In the genomic region with DNA sequence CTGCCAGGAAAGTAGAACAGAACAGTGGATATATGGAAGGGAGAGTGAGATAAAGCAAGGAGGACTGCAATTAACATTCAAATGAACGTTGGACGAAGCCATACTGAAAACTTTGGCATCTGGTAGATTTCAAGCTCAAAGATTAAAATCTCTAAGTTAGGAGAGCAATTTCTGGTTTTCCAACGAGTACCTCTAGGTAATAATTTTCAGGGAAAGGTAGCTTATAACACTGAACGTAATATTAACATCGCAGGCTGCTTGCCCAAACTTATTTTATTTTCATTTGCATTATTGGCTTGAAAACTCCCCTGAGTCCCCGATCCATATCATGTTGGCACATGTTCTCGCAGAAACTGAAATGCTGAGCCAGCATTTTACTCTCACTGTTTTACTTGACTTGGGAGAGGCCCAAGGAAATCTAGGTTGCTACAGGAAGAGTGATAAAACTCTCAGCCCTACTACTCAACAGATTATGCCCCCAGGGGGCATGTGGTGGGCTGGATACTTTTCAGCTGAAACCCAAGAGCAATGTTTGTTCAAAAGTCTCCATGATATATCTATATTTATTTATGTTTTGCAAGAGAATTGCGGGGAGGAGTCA, we compare ENCODE assay signal across 2 cellular contexts.
TF ChIP-seq lines count a peak whose summit lies in the region.

No MANE protein-coding gene starts in this region.

TF ChIP-seq in HepG2, 621 proteins besides CTCF, POLR2A, EP300 and RAD21 (continued from another document):
- TF ChIP-seq MAFK (conservative IDR thresholded peaks at IDR 0.05 in 1 of 2, IDR thresholded peaks at IDR 0.05 in 1 of 2; ENCODE audit: low read length in 2 of 2): peak; percentile 96 to 99
- TF ChIP-seq MAFF (IDR thresholded peaks at IDR 0.05; ENCODE audit: low read depth, low read length): peak; percentile 97

TF ChIP-seq in K562, 482 proteins besides CTCF, POLR2A, EP300 and RAD21 (continued from another document):
- TF ChIP-seq, protein P1, sequence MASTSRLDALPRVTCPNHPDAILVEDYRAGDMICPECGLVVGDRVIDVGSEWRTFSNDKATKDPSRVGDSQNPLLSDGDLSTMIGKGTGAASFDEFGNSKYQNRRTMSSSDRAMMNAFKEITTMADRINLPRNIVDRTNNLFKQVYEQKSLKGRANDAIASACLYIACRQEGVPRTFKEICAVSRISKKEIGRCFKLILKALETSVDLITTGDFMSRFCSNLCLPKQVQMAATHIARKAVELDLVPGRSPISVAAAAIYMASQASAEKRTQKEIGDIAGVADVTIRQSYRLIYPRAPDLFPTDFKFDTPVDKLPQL (IDR thresholded peaks at IDR 0.05; ENCODE audit: extremely low read depth, insufficient read length): no peak
- no peak for TF ChIP-seq HSF4 (CRISPR knock-in tag; IDR thresholded peaks at IDR 0.05; ENCODE audit: borderline replicate concordance)
- peak; percentile 88 for TF ChIP-seq MAFF (IDR thresholded peaks at IDR 0.05; ENCODE audit: low read length)
- no peak for TF ChIP-seq ZNF445 (CRISPR knock-in tag; IDR thresholded peaks at IDR 0.05; ENCODE audit: low read depth)
- peak; percentile 78 for TF ChIP-seq ZNF316 (IDR thresholded peaks at IDR 0.05)
- TF ChIP-seq C11orf30 (IDR thresholded peaks at IDR 0.05; ENCODE audit: low read depth): peak; percentile 79
- TF ChIP-seq SAFB2 (IDR thresholded peaks at IDR 0.05; ENCODE audit: borderline replicate concordance, low read depth, low read length, severe bottlenecking): no peak
- no peak for TF ChIP-seq FOXM1 (IDR thresholded peaks at IDR 0.05; ENCODE audit: low read depth)
- TF ChIP-seq FOXM1 (CRISPR knock-in tag; IDR thresholded peaks at IDR 0.05; ENCODE audit: low read depth): no peak
- TF ChIP-seq MAFK (IDR thresholded peaks at IDR 0.05; ENCODE audit: low read length): peak; percentile 85
- TF ChIP-seq NR2C1 (IDR thresholded peaks at IDR 0.05): no peak
- no peak for TF ChIP-seq NR2C1 (tag; IDR thresholded peaks at IDR 0.05)
- TF ChIP-seq TEAD4 (IDR thresholded peaks at IDR 0.05; ENCODE audit: low read length): no peak
- TF ChIP-seq TEAD4 (CRISPR knock-in tag; IDR thresholded peaks at IDR 0.05; ENCODE audit: borderline replicate concordance): no peak
- TF ChIP-seq, protein P2, sequence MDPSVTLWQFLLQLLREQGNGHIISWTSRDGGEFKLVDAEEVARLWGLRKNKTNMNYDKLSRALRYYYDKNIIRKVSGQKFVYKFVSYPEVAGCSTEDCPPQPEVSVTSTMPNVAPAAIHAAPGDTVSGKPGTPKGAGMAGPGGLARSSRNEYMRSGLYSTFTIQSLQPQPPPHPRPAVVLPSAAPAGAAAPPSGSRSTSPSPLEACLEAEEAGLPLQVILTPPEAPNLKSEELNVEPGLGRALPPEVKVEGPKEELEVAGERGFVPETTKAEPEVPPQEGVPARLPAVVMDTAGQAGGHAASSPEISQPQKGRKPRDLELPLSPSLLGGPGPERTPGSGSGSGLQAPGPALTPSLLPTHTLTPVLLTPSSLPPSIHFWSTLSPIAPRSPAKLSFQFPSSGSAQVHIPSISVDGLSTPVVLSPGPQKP (CRISPR knock-in tag; IDR thresholded peaks at IDR 0.05): no peak
TF ChIP-seq in K562: peak in this region for 5.
